Comparison of ENCODE assay signal across 1 cellular context in genomic region chr4:15659768-15660394, GRCh38.
TF ChIP-seq lines count a peak whose summit lies in the region.

No MANE protein-coding gene starts in this region.

TF ChIP-seq in K562, 482 proteins besides CTCF, POLR2A, EP300 and RAD21 (continued from another document and continues in another):
- TF ChIP-seq ETV5 (CRISPR knock-in tag; IDR thresholded peaks at IDR 0.05; ENCODE audit: low read depth) (no peak), ZNF76 (CRISPR knock-in tag; IDR thresholded peaks at IDR 0.05; ENCODE audit: borderline replicate concordance) (no peak), ATF1 (CRISPR knock-in tag; IDR thresholded peaks at IDR 0.05) (no peak), ATF1 (tag; IDR thresholded peaks at IDR 0.05) (no peak), NFXL1 (CRISPR knock-in tag; IDR thresholded peaks at IDR 0.05) (no peak), GABPA (tag; conservative IDR thresholded peaks at IDR 0.05; ENCODE audit: low read depth) (no peak), UBTF (IDR thresholded peaks at IDR 0.05; ENCODE audit: borderline replicate concordance in 1 of 2, low read depth in 2 of 2, low read length in 2 of 2) (no peak), TARDBP (IDR thresholded peaks at IDR 0.05) (no peak), ZNF764 (CRISPR knock-in tag; IDR thresholded peaks at IDR 0.05; ENCODE audit: low read depth) (no peak), ZNF121 (CRISPR knock-in tag; conservative IDR thresholded peaks at IDR 0.05) (no peak), TAF9B (IDR thresholded peaks at IDR 0.05; ENCODE audit: partially characterized antibody) (no peak), CAMTA2 (CRISPR knock-in tag; conservative IDR thresholded peaks at IDR 0.05) (no peak), NR2C2 (CRISPR knock-in tag; IDR thresholded peaks at IDR 0.05) (no peak), NR2C2 (tag; IDR thresholded peaks at IDR 0.05) (peak; percentile 19; the same call in 1 of the 2 replicates), ERF (CRISPR knock-in tag; IDR thresholded peaks at IDR 0.05) (no peak), PTBP1 (IDR thresholded peaks at IDR 0.05; ENCODE audit: low read depth, low read length) (no peak), ASH1L (IDR thresholded peaks at IDR 0.05; ENCODE audit: borderline replicate concordance, low read depth, partially characterized antibody) (no peak), TCF7L2 (IDR thresholded peaks at IDR 0.05; ENCODE audit: low read depth, low read length) (no peak), ZNF318 (IDR thresholded peaks at IDR 0.05; ENCODE audit: borderline replicate concordance in 1 of 2, low read depth in 1 of 2) (no peak), BRD9 (IDR thresholded peaks at IDR 0.05; ENCODE audit: low read depth, partially characterized antibody) (no peak), XRCC5 (IDR thresholded peaks at IDR 0.05; ENCODE audit: low read depth, low read length) (no peak), POLR2G (IDR thresholded peaks at IDR 0.05; ENCODE audit: low read depth, low read length) (no peak), NR4A1 (CRISPR knock-in tag; IDR thresholded peaks at IDR 0.05) (no peak), NR4A1 (tag; IDR thresholded peaks at IDR 0.05) (no peak), CEBPG (CRISPR knock-in tag; IDR thresholded peaks at IDR 0.05) (peak; percentile 56; the same call in 1 of the 2 replicates), CEBPG (tag; conservative IDR thresholded peaks at IDR 0.05 in 1 of 2, IDR thresholded peaks at IDR 0.05 in 1 of 2) (peak; percentile 91 to 99), HDAC2 (IDR thresholded peaks at IDR 0.05) (no peak), MYNN (IDR thresholded peaks at IDR 0.05) (no peak), MYNN (CRISPR knock-in tag; IDR thresholded peaks at IDR 0.05) (no peak), ZZZ3 (IDR thresholded peaks at IDR 0.05) (no peak), CEBPB (tag; IDR thresholded peaks at IDR 0.05) (peak; percentile 91), IFI16 (CRISPR knock-in tag; IDR thresholded peaks at IDR 0.05) (no peak), MTA2 (IDR thresholded peaks at IDR 0.05; ENCODE audit: low read depth) (no peak), NCOR1 (IDR thresholded peaks at IDR 0.05) (no peak), RUNX1 (IDR thresholded peaks at IDR 0.05; ENCODE audit: low read depth) (no peak), ARHGAP35 (IDR thresholded peaks at IDR 0.05; ENCODE audit: partially characterized antibody) (no peak)
- TF ChIP-seq, protein P1, sequence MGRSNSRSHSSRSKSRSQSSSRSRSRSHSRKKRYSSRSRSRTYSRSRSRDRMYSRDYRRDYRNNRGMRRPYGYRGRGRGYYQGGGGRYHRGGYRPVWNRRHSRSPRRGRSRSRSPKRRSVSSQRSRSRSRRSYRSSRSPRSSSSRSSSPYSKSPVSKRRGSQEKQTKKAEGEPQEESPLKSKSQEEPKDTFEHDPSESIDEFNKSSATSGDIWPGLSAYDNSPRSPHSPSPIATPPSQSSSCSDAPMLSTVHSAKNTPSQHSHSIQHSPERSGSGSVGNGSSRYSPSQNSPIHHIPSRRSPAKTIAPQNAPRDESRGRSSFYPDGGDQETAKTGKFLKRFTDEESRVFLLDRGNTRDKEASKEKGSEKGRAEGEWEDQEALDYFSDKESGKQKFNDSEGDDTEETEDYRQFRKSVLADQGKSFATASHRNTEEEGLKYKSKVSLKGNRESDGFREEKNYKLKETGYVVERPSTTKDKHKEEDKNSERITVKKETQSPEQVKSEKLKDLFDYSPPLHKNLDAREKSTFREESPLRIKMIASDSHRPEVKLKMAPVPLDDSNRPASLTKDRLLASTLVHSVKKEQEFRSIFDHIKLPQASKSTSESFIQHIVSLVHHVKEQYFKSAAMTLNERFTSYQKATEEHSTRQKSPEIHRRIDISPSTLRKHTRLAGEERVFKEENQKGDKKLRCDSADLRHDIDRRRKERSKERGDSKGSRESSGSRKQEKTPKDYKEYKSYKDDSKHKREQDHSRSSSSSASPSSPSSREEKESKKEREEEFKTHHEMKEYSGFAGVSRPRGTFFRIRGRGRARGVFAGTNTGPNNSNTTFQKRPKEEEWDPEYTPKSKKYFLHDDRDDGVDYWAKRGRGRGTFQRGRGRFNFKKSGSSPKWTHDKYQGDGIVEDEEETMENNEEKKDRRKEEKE (IDR thresholded peaks at IDR 0.05; ENCODE audit: borderline replicate concordance in 1 of 2, control insufficient read depth in 1 of 2, low read depth in 2 of 2, low read length in 1 of 2) = no peak
- TF ChIP-seq, protein P2, sequence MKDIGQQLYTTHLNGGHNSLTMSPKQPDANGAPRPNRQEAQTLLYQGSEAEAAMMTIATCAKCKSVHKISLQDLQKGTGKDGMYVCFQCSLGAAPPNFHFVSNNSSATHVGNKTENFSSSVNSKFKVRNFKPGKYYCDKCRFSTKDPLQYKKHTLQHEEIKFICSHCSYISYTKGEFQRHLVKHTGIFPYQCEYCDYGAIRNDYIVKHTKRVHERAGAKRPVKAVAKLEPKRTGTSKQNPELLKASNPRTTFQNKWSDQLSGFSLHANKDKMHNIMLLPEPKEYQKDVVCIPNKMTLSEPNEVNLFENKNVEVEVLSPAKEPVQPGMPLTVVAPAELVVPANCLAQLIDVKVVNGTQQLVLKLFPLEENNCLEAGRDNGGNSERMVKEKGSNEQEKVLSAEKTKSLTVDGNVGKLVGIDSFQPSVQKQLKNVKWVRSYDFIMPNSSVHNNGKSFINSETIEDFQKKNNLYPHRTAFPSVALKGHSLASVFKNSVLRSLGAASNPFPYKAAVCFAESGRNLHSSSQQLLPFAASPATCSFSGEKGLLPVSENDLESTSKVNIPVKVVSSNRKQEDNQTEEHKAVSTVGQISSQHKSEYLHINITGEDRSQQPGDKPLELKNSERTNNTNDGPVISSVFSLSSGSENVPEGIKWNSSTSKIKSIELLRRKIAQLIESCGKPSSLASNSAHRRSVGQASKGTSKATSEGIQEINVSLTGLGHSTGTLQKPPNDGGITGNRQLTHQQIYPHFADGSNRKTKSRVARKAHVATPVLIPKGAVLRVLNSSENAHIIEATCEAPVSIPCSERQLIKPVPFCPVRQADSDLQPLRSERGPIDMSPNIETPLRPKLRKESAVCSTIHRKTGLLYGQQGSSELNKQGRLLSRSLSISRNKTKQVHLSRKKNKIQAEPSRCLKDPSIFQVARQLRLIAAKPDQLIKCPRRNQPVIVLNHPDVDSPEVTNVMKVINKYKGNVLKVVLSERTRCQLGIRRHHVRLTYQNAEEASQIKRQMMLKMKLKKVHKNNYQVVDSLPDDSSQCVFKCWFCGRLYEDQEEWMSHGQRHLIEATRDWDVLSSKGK (CRISPR knock-in tag; IDR thresholded peaks at IDR 0.05) = no peak
- TF ChIP-seq, protein P3, sequence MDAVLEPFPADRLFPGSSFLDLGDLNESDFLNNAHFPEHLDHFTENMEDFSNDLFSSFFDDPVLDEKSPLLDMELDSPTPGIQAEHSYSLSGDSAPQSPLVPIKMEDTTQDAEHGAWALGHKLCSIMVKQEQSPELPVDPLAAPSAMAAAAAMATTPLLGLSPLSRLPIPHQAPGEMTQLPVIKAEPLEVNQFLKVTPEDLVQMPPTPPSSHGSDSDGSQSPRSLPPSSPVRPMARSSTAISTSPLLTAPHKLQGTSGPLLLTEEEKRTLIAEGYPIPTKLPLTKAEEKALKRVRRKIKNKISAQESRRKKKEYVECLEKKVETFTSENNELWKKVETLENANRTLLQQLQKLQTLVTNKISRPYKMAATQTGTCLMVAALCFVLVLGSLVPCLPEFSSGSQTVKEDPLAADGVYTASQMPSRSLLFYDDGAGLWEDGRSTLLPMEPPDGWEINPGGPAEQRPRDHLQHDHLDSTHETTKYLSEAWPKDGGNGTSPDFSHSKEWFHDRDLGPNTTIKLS (IDR thresholded peaks at IDR 0.05; ENCODE audit: borderline replicate concordance, low read depth) = no peak
- TF ChIP-seq, protein P4, sequence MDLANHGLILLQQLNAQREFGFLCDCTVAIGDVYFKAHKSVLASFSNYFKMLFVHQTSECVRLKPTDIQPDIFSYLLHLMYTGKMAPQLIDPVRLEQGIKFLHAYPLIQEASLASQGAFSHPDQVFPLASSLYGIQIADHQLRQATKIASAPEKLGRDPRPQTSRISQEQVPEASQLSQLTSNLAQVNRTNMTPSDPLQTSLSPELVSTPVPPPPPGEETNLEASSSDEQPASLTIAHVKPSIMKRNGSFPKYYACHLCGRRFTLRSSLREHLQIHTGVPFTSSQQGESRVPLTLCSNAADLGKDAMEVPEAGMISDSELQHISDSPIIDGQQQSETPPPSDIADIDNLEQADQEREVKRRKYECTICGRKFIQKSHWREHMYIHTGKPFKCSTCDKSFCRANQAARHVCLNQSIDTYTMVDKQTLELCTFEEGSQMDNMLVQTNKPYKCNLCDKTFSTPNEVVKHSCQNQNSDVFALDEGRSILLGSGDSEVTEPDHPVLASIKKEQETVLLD (IDR thresholded peaks at IDR 0.05) = no peak
- TF ChIP-seq, protein P5, sequence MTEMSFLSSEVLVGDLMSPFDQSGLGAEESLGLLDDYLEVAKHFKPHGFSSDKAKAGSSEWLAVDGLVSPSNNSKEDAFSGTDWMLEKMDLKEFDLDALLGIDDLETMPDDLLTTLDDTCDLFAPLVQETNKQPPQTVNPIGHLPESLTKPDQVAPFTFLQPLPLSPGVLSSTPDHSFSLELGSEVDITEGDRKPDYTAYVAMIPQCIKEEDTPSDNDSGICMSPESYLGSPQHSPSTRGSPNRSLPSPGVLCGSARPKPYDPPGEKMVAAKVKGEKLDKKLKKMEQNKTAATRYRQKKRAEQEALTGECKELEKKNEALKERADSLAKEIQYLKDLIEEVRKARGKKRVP (CRISPR knock-in tag; IDR thresholded peaks at IDR 0.05) = no peak
